ENCODE assay signal across 8 cellular contexts in genomic region chr4:143335979-143336827, GRCh38. TPM values are rescaled to one million over a fixed set of nuclear protein-coding genes. Genes with fewer than 3 reads are reported as not detected.
A peak's percentile ranks its signal among the peaks of the same experiment; 100 is the strongest.
DNase-seq lines count a peak whose midpoint lies in the region; ATAC-seq and TF ChIP-seq lines count a peak whose summit lies in the region.

No MANE protein-coding gene starts in this region.

- DNase-seq in CD4-positive, alpha-beta memory T cell, result peak in 2 of 5 donors; percentile 7 to 9
- peak; percentile 50 for DNase-seq in NCI-H460 (ENCODE audit: extremely low read depth, low read depth)
- peak; percentile 66 to 68 for DNase-seq in activated T-cell treated with anti-CD3 and anti-CD28 coated beads, Interleukin-2, amount 50 U/mL, for 48 hours
- DNase-seq in fibroblast of pulmonary artery (ENCODE audit: low read depth), result peak; percentile 93
- peak in 2 of 9 donors; percentile 25 to 56 for DNase-seq in naive thymus-derived CD4-positive, alpha-beta T cell
- DNase-seq in type B pancreatic cell (ENCODE audit: extremely low spot score, unreplicated experiment), result peak; percentile 91

- intact Hi-C loops in CD4-positive, alpha-beta memory T cell (cut with micrococcal nuclease), result no loop called here
- intact Hi-C loops in naive thymus-derived CD4-positive, alpha-beta T cell (cut with micrococcal nuclease), result loop anchor here in 1 of 2 donors (5.0 kb wide), 1 partner anchor 154 kb away; the partner anchor contains the start of gene USP38

- no peaks in the 10 kb centered on the region for H3K36me3 Mint-ChIP-seq in CD4-positive, alpha-beta memory T cell
- H3K36me3 Mint-ChIP-seq in naive thymus-derived CD4-positive, alpha-beta T cell, result peaks cover 0 to 4% (median 0%) of the 10 kb centered on the region in 5 donors
- H3K36me3 Mint-ChIP-seq in type B pancreatic cell, result no peaks in the 10 kb centered on the region

- peaks cover 30 to 36% of the 10 kb centered on the region in 2 donors for H3K27me3 Mint-ChIP-seq in CD4-positive, alpha-beta memory T cell
- peaks cover 38 to 65% (median 49%) of the 10 kb centered on the region in 5 donors for H3K27me3 Mint-ChIP-seq in naive thymus-derived CD4-positive, alpha-beta T cell
- H3K27me3 Mint-ChIP-seq in type B pancreatic cell, result no peaks in the 10 kb centered on the region

- H3K4me3 Mint-ChIP-seq in CD4-positive, alpha-beta memory T cell, result peak overlapping the region; percentile 70 to 93 (median 80)
- peak overlapping the region; percentile 45 to 91 (median 74) for H3K4me3 Mint-ChIP-seq in naive thymus-derived CD4-positive, alpha-beta T cell
- H3K4me3 Mint-ChIP-seq in type B pancreatic cell, result peak overlapping the region; percentile 98

- H3K36me3 ChIP-seq in CD4-positive, alpha-beta memory T cell (ENCODE audit: insufficient read depth, low read length), result no peaks in the 10 kb centered on the region
- no peaks in the 10 kb centered on the region for H3K36me3 ChIP-seq in naive thymus-derived CD4-positive, alpha-beta T cell (ENCODE audit: control insufficient read depth in 2 of 3, insufficient read depth in 3 of 3, low read length in 3 of 3)

- TF ChIP-seq CTCF in fibroblast of pulmonary artery (IDR thresholded peaks at IDR 0.05; ENCODE audit: low read length, missing control alignments) (peak; percentile 1), type B pancreatic cell (conservative IDR thresholded peaks at IDR 0.05) (no peak)

- H3K4me1 ChIP-seq in CD4-positive, alpha-beta memory T cell (ENCODE audit: insufficient read depth, low read length), result peaks cover 9% of the 10 kb centered on the region
- no peaks in the 10 kb centered on the region for H3K4me1 ChIP-seq in naive thymus-derived CD4-positive, alpha-beta T cell (ENCODE audit: control insufficient read depth in 2 of 2, insufficient read depth in 2 of 2, low read length in 2 of 2)

- CTCF ChIA-PET in CD4-positive, alpha-beta memory T cell (lab: Charles Lee; ENCODE audit: partially characterized antibody), result no interaction called here
- CTCF ChIA-PET in naive thymus-derived CD4-positive, alpha-beta T cell (lab: Charles Lee), result no interaction called here

- H3K4me3 ChIP-seq in CD4-positive, alpha-beta memory T cell (ENCODE audit: low read length in 2 of 2), result no peak overlapping the region
- peak overlapping the region; percentile 80 for H3K4me3 ChIP-seq in fibroblast of pulmonary artery (replicated peaks; ENCODE audit: low read depth, low read length)
- H3K4me3 ChIP-seq in naive thymus-derived CD4-positive, alpha-beta T cell (ENCODE audit: low read length), result peak overlapping the region; percentile 13

- POLR2A ChIA-PET in CD4-positive, alpha-beta memory T cell (lab: Charles Lee; ENCODE audit: partially characterized antibody), result no interaction called here
- POLR2A ChIA-PET in naive thymus-derived CD4-positive, alpha-beta T cell (lab: Charles Lee), result no interaction called here

- H3K27ac ChIP-seq in CD4-positive, alpha-beta memory T cell (ENCODE audit: low read depth, low read length), result no peak overlapping the region
- H3K27ac ChIP-seq in naive thymus-derived CD4-positive, alpha-beta T cell (ENCODE audit: low read depth, low read length), result no peak overlapping the region

- H3K27me3 ChIP-seq in CD4-positive, alpha-beta memory T cell (ENCODE audit: insufficient read depth, low read length), result peaks cover 5% of the 10 kb centered on the region
- peaks cover 3 to 19% of the 10 kb centered on the region in 2 donors for H3K27me3 ChIP-seq in naive thymus-derived CD4-positive, alpha-beta T cell (ENCODE audit: control insufficient read depth in 2 of 2, insufficient read depth in 2 of 2, low read length in 2 of 2)

- peaks cover 0 to 4% (median 0%) of the 10 kb centered on the region in 8 donors for H3K9me3 Mint-ChIP-seq in CD4-positive, alpha-beta memory T cell
- peaks cover 0 to 1% (median 0%) of the 10 kb centered on the region in 11 donors for H3K9me3 Mint-ChIP-seq in naive thymus-derived CD4-positive, alpha-beta T cell
- H3K9me3 Mint-ChIP-seq in type B pancreatic cell, result no peaks in the 10 kb centered on the region

- ATAC-seq in GM18909 (IDR thresholded peaks at IDR 0.05; ENCODE audit: poor library complexity, unreplicated experiment), result peak; percentile 58
- ATAC-seq in HG03097 (IDR thresholded peaks at IDR 0.05; ENCODE audit: low FRiP score, unreplicated experiment), result peak; percentile 50
- peak; percentile 68 for ATAC-seq in naive thymus-derived CD4-positive, alpha-beta T cell

- peaks cover 3 to 7% (median 5%) of the 10 kb centered on the region in 4 donors for H3K4me1 Mint-ChIP-seq in CD4-positive, alpha-beta memory T cell
- peaks cover 4 to 12% (median 5%) of the 10 kb centered on the region in 7 donors for H3K4me1 Mint-ChIP-seq in naive thymus-derived CD4-positive, alpha-beta T cell
- H3K4me1 Mint-ChIP-seq in type B pancreatic cell (ENCODE audit: unreplicated experiment), result peaks cover 14% of the 10 kb centered on the region

- H3K9me3 ChIP-seq in CD4-positive, alpha-beta memory T cell (ENCODE audit: control insufficient read depth in 1 of 2, low read length in 2 of 2), result no peaks in the 10 kb centered on the region
- H3K9me3 ChIP-seq in naive thymus-derived CD4-positive, alpha-beta T cell (ENCODE audit: control insufficient read depth in 2 of 3, low read length in 3 of 3), result no peaks in the 10 kb centered on the region

- no peak overlapping the region for H3K27ac Mint-ChIP-seq in CD4-positive, alpha-beta memory T cell
- no peak overlapping the region for H3K27ac Mint-ChIP-seq in naive thymus-derived CD4-positive, alpha-beta T cell
- H3K27ac Mint-ChIP-seq in type B pancreatic cell, result peak overlapping the region; percentile 82

RNA-seq across cellular contexts. Expression of gene GAB1, which starts 0.5 kb away (rescaled TPM):
- under 1 TPM; 0.26 to 0.78 TPM for total RNA-seq in CD4-positive, alpha-beta memory T cell
- polyA plus RNA-seq in CD4-positive, alpha-beta memory T cell, result not detected
- total RNA-seq in NCI-H460 (2014; rRNA removed; shearing (Covaris generic)), result 3.6 and 4.0 TPM in 2 replicates
- 3.2 and 5.9 TPM in 2 replicates for polyA plus RNA-seq in NCI-H460 (2014; cell fraction: nucleus; rRNA removed)
- total RNA-seq in naive thymus-derived CD4-positive, alpha-beta T cell, result 1 to 10 TPM in 2 of 5 experiments, under 1 TPM in 2, not detected in 1; 0.67 to 6.4 (median 2.2) TPM
- not detected for polyA plus RNA-seq in naive thymus-derived CD4-positive, alpha-beta T cell
- 27.0 and 33.5 TPM in 2 replicates for total RNA-seq in type B pancreatic cell (ENCODE audit: low replicate concordance)

Comparison
In these comparisons a context has a peak if more than half of its experiments do, and no peak if none do; other contexts are left out.
1. H3K4me3 ChIP-seq: peak in fibroblast of pulmonary artery (single experiment) and naive thymus-derived CD4-positive, alpha-beta T cell (single experiment); none in CD4-positive, alpha-beta memory T cell (0 of 2).
2. Peak in every context shown above with its lines, with median percentiles within 50 percentile points of each other: H3K4me3 Mint-ChIP-seq and ATAC-seq.